8 cellular contexts compared by ENCODE assay signal in the genomic region with DNA sequence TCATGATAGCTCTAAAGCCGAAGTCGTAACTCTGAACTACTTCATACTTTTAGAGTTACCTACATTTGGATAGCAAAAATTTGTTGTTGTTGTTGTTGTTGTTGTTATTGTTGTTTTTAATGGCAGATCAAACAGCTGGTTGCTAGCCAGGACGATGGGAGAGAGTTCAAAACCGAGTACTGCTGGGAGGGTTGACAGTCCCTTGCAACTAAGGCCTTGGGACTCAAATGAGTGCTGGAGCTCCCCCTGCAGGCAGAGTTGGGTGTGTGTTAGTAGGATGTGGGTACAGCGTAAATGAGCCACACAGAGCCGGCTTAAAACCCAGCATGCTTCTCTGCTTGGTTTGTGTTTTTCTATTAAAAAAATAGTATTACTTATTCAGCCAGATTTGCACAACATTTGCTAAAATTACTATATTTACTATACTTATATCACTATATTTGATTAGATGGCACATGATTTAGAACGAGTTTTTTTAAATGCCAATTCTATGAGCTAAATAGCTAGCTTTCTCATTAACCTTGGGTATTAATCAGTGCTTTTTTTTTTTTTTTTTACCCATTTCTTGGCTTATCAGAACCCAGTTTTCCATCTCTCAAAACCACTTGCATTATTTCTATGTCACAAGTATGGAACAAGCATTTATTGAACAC.
DNase-seq lines count a peak whose midpoint lies in the region; ATAC-seq and TF ChIP-seq lines count a peak whose summit lies in the region.

No MANE protein-coding gene starts in this region.

- ATAC-seq in GM21619 (IDR thresholded peaks at IDR 0.05; ENCODE audit: unreplicated experiment), result peak; percentile 95
- peak; percentile 99 for ATAC-seq in stimulated activated naive CD8-positive, alpha-beta T cell treated with anti-CD3 and anti-CD28 coated beads, Interleukin-15, amount 100 ng/mL, for 72 hours

- no peaks in the 10 kb centered on the region for H3K27me3 ChIP-seq in PC-9 (ENCODE audit: insufficient read depth, low read depth)

- H3K9me3 ChIP-seq in PC-9 (ENCODE audit: insufficient read depth, low read depth), result no peaks in the 10 kb centered on the region

- H3K9me2 ChIP-seq in PC-9 (ENCODE audit: insufficient read depth), result no peaks in the 10 kb centered on the region

- no peak overlapping the region for H3K4me2 ChIP-seq in PC-9

- no peaks in the 10 kb centered on the region for H3K4me1 ChIP-seq in PC-9 (replicated peaks; ENCODE audit: insufficient read depth)

- POLR2A ChIA-PET in PC-9 (lab: Charles Lee; ENCODE audit: unreplicated experiment), result no interaction called here

- H3K4me1 Mint-ChIP-seq in nephron progenitor cell, result peaks cover 22% of the 10 kb centered on the region
- peaks cover 15% of the 10 kb centered on the region for H3K4me1 Mint-ChIP-seq in stimulated activated naive CD8-positive, alpha-beta T cell treated with anti-CD3 and anti-CD28 coated beads, Interleukin-15, amount 100 ng/mL, for 72 hours

- H3K4me3 Mint-ChIP-seq in nephron progenitor cell, result no peak overlapping the region
- no peak overlapping the region for H3K4me3 Mint-ChIP-seq in stimulated activated naive CD8-positive, alpha-beta T cell treated with anti-CD3 and anti-CD28 coated beads, Interleukin-15, amount 100 ng/mL, for 72 hours

- no peak overlapping the region for H3K27ac Mint-ChIP-seq in nephron progenitor cell
- no peak overlapping the region for H3K27ac Mint-ChIP-seq in stimulated activated naive CD8-positive, alpha-beta T cell treated with anti-CD3 and anti-CD28 coated beads, Interleukin-15, amount 100 ng/mL, for 72 hours

- H3K9me3 Mint-ChIP-seq in nephron progenitor cell, result no peaks in the 10 kb centered on the region
- H3K9me3 Mint-ChIP-seq in stimulated activated naive CD8-positive, alpha-beta T cell treated with anti-CD3 and anti-CD28 coated beads, Interleukin-15, amount 100 ng/mL, for 72 hours, result peaks cover 7 to 11% of the 10 kb centered on the region in 2 donors

- H2AFZ ChIP-seq in PC-9, result peak overlapping the region; percentile 30; the same call in 1 of the 2 replicates

- H3F3A ChIP-seq in PC-9 (ENCODE audit: insufficient read depth, low read depth), result no peaks in the 10 kb centered on the region; the same call in 1 of the 2 replicates

- no peak overlapping the region for H3K4me3 ChIP-seq in PC-9

- H3K27ac ChIP-seq in PC-9, result no peak overlapping the region

- H3K36me3 ChIP-seq in PC-9 (ENCODE audit: low read depth), result no peaks in the 10 kb centered on the region

- H3K36me3 Mint-ChIP-seq in nephron progenitor cell (ENCODE audit: low read depth), result no peaks in the 10 kb centered on the region

- CTCF ChIA-PET in PC-9 (lab: Charles Lee), result interaction anchor here (0.6 to 1.5 kb wide), 6 partner anchors 18 to 449 kb away, joined by 3 to 11 read pairs (median 4); a partner anchor contains a TSS

- no TSS peak for BruUV-seq in PC-9 (replicated peaks; lab: Mats Ljungman, UMichigan)

- intact Hi-C loops in PC-9 (cut with micrococcal nuclease; ENCODE audit: unreplicated experiment), result loop anchor here (1.0 kb wide), 1 partner anchor 305 kb away; no protein-coding TSS in a partner anchor

- no peaks in the 10 kb centered on the region for H3K27me3 Mint-ChIP-seq in nephron progenitor cell (ENCODE audit: low read depth, poor library complexity)
- no peaks in the 10 kb centered on the region for H3K27me3 Mint-ChIP-seq in stimulated activated naive CD8-positive, alpha-beta T cell treated with anti-CD3 and anti-CD28 coated beads, Interleukin-15, amount 100 ng/mL, for 72 hours

- no peaks in the 10 kb centered on the region for H3K79me2 ChIP-seq in PC-9 (ENCODE audit: low read depth)

- H4K20me1 ChIP-seq in PC-9 (ENCODE audit: insufficient read depth), result no peaks in the 10 kb centered on the region

- DNase-seq in DMS79 (lab: John Stamatoyannopoulos, UW) (peak; percentile 43), Kasumi-1 (lab: John Stamatoyannopoulos, UW) (peak; percentile 77 to 90), PC-9 (peak; percentile 70 to 71), fibroblast of gingiva (ENCODE audit: low read depth) (peak; percentile 81), nephron progenitor cell (peak; percentile 90)
- peak; percentile 78 for DNase-seq in activated T-cell treated with anti-CD3 and anti-CD28 coated beads, Interleukin-2, amount 50 U/mL, for 1 hour
- peak; percentile 69 to 82 for DNase-seq in stimulated activated naive CD8-positive, alpha-beta T cell treated with anti-CD3 and anti-CD28 coated beads, Interleukin-15, amount 100 ng/mL, for 72 hours

- peak; percentile 98 for TF ChIP-seq CTCF in PC-9 (conservative IDR thresholded peaks at IDR 0.05)
- peak; percentile 84 for TF ChIP-seq CTCF in nephron progenitor cell (IDR thresholded peaks at IDR 0.05)
